11 cellular contexts compared by ENCODE assay signal in the genomic region with DNA sequence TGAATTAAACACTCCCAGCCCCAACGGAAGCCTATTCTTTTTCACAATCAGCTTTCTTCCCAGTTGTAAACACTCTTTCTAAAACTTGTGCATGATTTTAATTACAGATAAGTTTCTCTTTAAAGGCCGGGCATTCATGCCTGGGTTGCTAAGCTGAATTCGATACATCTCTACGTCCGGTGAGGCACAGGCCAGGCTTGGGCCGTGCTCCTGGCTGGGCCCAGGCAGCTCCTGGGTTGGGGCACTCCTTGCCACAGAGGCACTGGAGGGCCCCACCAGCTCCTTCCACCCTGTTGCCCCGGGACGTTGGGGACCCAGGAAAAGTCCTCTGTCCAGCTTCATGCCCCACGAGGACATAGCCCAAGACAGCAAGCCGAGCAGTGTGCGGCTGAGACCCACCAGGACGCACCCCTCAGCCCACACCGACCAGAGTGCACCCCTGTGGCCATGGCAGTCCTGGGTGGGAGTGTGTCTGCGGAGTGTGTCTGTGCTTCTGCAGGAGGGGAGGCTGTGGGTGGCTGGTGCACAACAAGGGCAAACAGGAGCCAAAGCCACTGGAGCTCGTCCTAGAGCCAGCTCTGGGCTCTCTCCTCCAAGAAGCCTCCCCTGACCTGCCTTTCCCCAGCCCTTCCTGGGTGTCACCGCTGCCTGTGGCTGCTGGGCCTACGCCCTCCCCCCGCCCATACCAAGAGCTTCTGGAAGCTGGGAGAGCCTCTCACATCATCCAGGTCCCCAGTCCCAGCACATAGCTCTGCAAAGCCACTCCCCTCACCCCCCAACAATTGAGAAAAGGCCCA.
"Had no signal": no experiment of that assay in that cellular context is flagged by ENCODE, and none has a peak within 500 bp of the region (broad histone marks: within the 10 kb centered on the region; RNA-seq: fewer than 3 reads in every experiment).

No MANE protein-coding gene starts in this region.

- H3K9me3 ChIP-seq: neutrophil, testis, upper lobe of right lung had no signal

- H3K27me3 ChIP-seq: testis had no signal

- DNase-seq: activated CD4-positive, alpha-beta T cell treated with anti-CD3 and anti-CD28 coated beads, Interleukin-2, amount 50 U/mL, for 1 hour; anterior cingulate cortex; dorsolateral prefrontal cortex; hippocampal formation; testis; upper lobe of right lung had no signal

- H3K4me3 ChIP-seq: dorsolateral prefrontal cortex, smooth muscle cell, testis, upper lobe of right lung had no signal

- ATAC-seq: right cardiac atrium, upper lobe of right lung had no signal

- H3K36me3 ChIP-seq: neutrophil, upper lobe of right lung had no signal

- H3K4me2 ChIP-seq: smooth muscle cell had no signal

- FAIRE-seq: endometrium, keratinocyte had no signal

- H3K27ac ChIP-seq: dorsolateral prefrontal cortex, neutrophil, testis, upper lobe of right lung had no signal

- H3K4me1 ChIP-seq: testis, upper lobe of right lung had no signal
